1 cellular context compared by ENCODE assay signal in the genomic region with DNA sequence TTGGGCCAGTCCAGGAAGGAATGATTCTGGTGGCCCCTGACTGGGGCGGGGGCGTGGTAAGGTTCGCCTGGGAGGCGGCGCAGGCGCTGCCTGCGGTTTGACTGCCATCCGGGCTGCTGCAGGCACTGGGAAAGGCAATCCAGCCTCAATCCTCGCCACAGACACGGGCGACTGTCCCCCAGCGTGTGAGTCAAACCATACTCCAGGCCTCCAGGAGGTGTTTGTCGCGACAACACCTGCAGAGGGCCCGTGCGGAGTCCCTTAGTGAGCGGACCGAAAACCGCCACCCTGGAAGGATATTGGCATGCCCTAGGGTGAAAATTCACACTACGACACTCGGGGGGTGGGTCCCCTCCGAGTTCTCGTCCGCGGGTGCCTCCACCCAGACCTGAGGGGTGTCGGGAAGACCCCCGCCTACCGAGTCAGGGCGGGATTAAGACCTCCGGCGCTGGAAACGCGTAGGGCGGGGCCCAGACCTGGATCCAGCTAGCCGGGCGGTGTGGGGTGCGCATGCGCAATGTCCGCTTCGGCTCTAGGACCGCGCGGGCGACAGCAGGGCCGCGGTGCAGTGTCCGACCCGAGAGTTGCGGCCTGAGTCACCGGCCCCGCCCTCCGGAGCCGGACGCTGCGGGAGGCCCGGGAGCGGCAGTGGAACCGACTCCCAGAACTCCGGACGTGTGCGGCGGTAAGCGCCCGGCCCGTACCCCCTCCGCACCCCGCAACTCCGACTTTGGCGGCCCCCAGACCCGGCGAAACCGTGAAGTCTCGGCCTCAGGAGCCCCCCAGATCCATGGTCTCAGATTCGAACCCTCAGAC.
TF ChIP-seq lines count a peak whose summit lies in the region.

A gene (plus strand): TSS at position 594 of the 816 bp plus-strand sequence. CDS start 946 bp downstream, outside the sequence.

TF ChIP-seq in HEK293, 187 proteins besides CTCF, POLR2A, EP300 and RAD21 (continued from another document and continues in another):
- TF ChIP-seq, protein P1, sequence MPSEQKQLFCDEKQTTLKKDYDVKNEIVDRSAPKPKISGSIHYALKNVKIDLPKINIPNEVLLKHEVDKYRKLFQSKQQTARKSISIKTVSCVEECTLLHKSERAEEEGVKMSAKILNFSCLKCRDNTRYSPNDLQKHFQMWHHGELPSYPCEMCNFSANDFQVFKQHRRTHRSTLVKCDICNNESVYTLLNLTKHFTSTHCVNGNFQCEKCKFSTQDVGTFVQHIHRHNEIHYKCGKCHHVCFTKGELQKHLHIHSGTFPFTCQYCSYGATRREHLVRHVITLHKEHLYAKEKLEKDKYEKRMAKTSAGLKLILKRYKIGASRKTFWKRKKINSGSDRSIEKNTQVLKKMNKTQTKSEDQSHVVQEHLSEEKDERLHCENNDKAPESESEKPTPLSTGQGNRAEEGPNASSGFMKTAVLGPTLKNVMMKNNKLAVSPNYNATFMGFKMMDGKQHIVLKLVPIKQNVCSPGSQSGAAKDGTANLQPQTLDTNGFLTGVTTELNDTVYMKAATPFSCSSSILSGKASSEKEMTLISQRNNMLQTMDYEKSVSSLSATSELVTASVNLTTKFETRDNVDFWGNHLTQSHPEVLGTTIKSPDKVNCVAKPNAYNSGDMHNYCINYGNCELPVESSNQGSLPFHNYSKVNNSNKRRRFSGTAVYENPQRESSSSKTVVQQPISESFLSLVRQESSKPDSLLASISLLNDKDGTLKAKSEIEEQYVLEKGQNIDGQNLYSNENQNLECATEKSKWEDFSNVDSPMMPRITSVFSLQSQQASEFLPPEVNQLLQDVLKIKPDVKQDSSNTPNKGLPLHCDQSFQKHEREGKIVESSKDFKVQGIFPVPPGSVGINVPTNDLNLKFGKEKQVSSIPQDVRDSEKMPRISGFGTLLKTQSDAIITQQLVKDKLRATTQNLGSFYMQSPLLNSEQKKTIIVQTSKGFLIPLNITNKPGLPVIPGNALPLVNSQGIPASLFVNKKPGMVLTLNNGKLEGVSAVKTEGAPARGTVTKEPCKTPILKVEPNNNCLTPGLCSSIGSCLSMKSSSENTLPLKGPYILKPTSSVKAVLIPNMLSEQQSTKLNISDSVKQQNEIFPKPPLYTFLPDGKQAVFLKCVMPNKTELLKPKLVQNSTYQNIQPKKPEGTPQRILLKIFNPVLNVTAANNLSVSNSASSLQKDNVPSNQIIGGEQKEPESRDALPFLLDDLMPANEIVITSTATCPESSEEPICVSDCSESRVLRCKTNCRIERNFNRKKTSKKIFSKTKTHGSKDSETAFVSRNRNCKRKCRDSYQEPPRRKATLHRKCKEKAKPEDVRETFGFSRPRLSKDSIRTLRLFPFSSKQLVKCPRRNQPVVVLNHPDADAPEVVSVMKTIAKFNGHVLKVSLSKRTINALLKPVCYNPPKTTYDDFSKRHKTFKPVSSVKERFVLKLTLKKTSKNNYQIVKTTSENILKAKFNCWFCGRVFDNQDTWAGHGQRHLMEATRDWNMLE (tag by site-specific recombination; conservative IDR thresholded peaks at IDR 0.05; ENCODE audit: low read depth) = peak; percentile 15
- no peak for TF ChIP-seq ZNF202 (tag by site-specific recombination; IDR thresholded peaks at IDR 0.05; ENCODE audit: borderline replicate concordance)
- TF ChIP-seq ZNF658 (tag by site-specific recombination; IDR thresholded peaks at IDR 0.05) = no peak
- TF ChIP-seq, protein P2, sequence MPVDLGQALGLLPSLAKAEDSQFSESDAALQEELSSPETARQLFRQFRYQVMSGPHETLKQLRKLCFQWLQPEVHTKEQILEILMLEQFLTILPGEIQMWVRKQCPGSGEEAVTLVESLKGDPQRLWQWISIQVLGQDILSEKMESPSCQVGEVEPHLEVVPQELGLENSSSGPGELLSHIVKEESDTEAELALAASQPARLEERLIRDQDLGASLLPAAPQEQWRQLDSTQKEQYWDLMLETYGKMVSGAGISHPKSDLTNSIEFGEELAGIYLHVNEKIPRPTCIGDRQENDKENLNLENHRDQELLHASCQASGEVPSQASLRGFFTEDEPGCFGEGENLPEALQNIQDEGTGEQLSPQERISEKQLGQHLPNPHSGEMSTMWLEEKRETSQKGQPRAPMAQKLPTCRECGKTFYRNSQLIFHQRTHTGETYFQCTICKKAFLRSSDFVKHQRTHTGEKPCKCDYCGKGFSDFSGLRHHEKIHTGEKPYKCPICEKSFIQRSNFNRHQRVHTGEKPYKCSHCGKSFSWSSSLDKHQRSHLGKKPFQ (tag by site-specific recombination; IDR thresholded peaks at IDR 0.05) = peak; percentile 87
- peak; percentile 99 for TF ChIP-seq ZNF548 (tag by site-specific recombination; IDR thresholded peaks at IDR 0.05)
- peak; percentile 96 for TF ChIP-seq ZSCAN30 (tag by site-specific recombination; IDR thresholded peaks at IDR 0.05)
- peak; percentile 99 for TF ChIP-seq GLIS1 (tag by site-specific recombination; IDR thresholded peaks at IDR 0.05)
- TF ChIP-seq, protein P3, sequence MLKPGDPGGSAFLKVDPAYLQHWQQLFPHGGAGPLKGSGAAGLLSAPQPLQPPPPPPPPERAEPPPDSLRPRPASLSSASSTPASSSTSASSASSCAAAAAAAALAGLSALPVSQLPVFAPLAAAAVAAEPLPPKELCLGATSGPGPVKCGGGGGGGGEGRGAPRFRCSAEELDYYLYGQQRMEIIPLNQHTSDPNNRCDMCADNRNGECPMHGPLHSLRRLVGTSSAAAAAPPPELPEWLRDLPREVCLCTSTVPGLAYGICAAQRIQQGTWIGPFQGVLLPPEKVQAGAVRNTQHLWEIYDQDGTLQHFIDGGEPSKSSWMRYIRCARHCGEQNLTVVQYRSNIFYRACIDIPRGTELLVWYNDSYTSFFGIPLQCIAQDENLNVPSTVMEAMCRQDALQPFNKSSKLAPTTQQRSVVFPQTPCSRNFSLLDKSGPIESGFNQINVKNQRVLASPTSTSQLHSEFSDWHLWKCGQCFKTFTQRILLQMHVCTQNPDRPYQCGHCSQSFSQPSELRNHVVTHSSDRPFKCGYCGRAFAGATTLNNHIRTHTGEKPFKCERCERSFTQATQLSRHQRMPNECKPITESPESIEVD (tag by site-specific recombination; IDR thresholded peaks at IDR 0.05) = no peak; the same call in 1 of the 2 replicates
- TF ChIP-seq, protein P4, sequence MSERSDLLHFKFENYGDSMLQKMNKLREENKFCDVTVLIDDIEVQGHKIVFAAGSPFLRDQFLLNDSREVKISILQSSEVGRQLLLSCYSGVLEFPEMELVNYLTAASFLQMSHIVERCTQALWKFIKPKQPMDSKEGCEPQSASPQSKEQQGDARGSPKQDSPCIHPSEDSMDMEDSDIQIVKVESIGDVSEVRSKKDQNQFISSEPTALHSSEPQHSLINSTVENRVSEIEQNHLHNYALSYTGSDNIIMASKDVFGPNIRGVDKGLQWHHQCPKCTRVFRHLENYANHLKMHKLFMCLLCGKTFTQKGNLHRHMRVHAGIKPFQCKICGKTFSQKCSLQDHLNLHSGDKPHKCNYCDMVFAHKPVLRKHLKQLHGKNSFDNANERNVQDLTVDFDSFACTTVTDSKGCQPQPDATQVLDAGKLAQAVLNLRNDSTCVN (tag by site-specific recombination; optimal IDR thresholded peaks at IDR 0.05) = peak; percentile 90
- TF ChIP-seq ZNF416 (tag by site-specific recombination; IDR thresholded peaks at IDR 0.05) = no peak
- TF ChIP-seq ZNF529 (tag by site-specific recombination; IDR thresholded peaks at IDR 0.05; ENCODE audit: insufficient replicate concordance) = no peak
- TF ChIP-seq ZNF404 (tag by site-specific recombination; IDR thresholded peaks at IDR 0.05) = no peak
- TF ChIP-seq ZFP37 (tag by site-specific recombination; IDR thresholded peaks at IDR 0.05) = peak; percentile 86
- TF ChIP-seq RBAK (tag by site-specific recombination; IDR thresholded peaks at IDR 0.05) = peak; percentile 34; the same call in 1 of the 2 replicates
- TF ChIP-seq SP7 (tag by site-specific recombination; IDR thresholded peaks at IDR 0.05) = peak; percentile 97
- TF ChIP-seq ZNF335 (tag by site-specific recombination; conservative IDR thresholded peaks at IDR 0.05) = peak; percentile 100
- TF ChIP-seq YY2 (tag by site-specific recombination; IDR thresholded peaks at IDR 0.05) = 0 out of 2 replicates have a peak, but pooled peaks have one; percentile 42
- TF ChIP-seq, protein P5, sequence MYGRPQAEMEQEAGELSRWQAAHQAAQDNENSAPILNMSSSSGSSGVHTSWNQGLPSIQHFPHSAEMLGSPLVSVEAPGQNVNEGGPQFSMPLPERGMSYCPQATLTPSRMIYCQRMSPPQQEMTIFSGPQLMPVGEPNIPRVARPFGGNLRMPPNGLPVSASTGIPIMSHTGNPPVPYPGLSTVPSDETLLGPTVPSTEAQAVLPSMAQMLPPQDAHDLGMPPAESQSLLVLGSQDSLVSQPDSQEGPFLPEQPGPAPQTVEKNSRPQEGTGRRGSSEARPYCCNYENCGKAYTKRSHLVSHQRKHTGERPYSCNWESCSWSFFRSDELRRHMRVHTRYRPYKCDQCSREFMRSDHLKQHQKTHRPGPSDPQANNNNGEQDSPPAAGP (tag by site-specific recombination; IDR thresholded peaks at IDR 0.05) = peak; percentile 98
- peak; percentile 95 for TF ChIP-seq KLF10 (tag by site-specific recombination; IDR thresholded peaks at IDR 0.05)
- TF ChIP-seq, protein P6, sequence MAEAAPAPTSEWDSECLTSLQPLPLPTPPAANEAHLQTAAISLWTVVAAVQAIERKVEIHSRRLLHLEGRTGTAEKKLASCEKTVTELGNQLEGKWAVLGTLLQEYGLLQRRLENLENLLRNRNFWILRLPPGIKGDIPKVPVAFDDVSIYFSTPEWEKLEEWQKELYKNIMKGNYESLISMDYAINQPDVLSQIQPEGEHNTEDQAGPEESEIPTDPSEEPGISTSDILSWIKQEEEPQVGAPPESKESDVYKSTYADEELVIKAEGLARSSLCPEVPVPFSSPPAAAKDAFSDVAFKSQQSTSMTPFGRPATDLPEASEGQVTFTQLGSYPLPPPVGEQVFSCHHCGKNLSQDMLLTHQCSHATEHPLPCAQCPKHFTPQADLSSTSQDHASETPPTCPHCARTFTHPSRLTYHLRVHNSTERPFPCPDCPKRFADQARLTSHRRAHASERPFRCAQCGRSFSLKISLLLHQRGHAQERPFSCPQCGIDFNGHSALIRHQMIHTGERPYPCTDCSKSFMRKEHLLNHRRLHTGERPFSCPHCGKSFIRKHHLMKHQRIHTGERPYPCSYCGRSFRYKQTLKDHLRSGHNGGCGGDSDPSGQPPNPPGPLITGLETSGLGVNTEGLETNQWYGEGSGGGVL (tag by site-specific recombination; IDR thresholded peaks at IDR 0.05) = peak; percentile 62
- TF ChIP-seq, protein P7, sequence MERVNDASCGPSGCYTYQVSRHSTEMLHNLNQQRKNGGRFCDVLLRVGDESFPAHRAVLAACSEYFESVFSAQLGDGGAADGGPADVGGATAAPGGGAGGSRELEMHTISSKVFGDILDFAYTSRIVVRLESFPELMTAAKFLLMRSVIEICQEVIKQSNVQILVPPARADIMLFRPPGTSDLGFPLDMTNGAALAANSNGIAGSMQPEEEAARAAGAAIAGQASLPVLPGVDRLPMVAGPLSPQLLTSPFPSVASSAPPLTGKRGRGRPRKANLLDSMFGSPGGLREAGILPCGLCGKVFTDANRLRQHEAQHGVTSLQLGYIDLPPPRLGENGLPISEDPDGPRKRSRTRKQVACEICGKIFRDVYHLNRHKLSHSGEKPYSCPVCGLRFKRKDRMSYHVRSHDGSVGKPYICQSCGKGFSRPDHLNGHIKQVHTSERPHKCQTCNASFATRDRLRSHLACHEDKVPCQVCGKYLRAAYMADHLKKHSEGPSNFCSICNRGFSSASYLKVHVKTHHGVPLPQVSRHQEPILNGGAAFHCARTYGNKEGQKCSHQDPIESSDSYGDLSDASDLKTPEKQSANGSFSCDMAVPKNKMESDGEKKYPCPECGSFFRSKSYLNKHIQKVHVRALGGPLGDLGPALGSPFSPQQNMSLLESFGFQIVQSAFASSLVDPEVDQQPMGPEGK (tag by site-specific recombination; IDR thresholded peaks at IDR 0.05) = peak; percentile 99
- TF ChIP-seq, protein P8, sequence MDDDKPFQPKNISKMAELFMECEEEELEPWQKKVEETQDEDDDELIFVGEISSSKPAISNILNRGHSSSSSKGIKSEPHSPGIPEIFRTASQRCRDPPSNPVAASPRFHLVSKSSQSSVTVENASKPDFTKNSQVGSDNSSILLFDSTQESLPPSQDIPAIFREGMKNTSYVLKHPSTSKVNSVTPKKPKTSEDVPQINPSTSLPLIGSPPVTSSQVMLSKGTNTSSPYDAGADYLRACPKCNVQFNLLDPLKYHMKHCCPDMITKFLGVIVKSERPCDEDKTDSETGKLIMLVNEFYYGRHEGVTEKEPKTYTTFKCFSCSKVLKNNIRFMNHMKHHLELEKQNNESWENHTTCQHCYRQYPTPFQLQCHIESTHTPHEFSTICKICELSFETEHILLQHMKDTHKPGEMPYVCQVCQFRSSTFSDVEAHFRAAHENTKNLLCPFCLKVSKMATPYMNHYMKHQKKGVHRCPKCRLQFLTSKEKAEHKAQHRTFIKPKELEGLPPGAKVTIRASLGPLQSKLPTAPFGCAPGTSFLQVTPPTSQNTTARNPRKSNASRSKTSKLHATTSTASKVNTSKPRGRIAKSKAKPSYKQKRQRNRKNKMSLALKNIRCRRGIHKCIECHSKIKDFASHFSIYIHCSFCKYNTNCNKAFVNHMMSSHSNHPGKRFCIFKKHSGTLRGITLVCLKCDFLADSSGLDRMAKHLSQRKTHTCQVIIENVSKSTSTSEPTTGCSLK (tag by site-specific recombination; IDR thresholded peaks at IDR 0.05) = no peak
- TF ChIP-seq, protein P9, sequence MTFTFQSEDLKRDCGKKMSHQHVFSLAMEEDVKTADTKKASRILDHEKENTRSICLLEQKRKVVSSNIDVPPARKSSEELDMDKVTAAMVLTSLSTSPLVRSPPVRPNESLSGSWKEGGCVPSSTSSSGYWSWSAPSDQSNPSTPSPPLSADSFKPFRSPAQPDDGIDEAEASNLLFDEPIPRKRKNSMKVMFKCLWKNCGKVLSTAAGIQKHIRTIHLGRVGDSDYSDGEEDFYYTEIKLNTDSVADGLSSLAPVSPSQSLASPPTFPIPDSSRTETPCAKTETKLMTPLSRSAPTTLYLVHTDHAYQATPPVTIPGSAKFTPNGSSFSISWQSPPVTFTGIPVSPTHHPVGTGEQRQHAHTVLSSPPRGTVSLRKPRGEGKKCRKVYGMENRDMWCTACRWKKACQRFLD (tag by site-specific recombination; IDR thresholded peaks at IDR 0.05) = no peak
- TF ChIP-seq, protein P10, sequence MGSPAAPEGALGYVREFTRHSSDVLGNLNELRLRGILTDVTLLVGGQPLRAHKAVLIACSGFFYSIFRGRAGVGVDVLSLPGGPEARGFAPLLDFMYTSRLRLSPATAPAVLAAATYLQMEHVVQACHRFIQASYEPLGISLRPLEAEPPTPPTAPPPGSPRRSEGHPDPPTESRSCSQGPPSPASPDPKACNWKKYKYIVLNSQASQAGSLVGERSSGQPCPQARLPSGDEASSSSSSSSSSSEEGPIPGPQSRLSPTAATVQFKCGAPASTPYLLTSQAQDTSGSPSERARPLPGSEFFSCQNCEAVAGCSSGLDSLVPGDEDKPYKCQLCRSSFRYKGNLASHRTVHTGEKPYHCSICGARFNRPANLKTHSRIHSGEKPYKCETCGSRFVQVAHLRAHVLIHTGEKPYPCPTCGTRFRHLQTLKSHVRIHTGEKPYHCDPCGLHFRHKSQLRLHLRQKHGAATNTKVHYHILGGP (tag by site-specific recombination; IDR thresholded peaks at IDR 0.05) = no peak
- TF ChIP-seq, protein P11, sequence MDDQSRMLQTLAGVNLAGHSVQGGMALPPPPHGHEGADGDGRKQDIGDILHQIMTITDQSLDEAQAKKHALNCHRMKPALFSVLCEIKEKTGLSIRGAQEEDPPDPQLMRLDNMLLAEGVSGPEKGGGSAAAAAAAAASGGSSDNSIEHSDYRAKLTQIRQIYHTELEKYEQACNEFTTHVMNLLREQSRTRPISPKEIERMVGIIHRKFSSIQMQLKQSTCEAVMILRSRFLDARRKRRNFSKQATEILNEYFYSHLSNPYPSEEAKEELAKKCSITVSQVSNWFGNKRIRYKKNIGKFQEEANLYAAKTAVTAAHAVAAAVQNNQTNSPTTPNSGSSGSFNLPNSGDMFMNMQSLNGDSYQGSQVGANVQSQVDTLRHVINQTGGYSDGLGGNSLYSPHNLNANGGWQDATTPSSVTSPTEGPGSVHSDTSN (CRISPR knock-in tag; IDR thresholded peaks at IDR 0.05) = peak; percentile 88
- peak; percentile 99 for TF ChIP-seq ZEB2 (tag by site-specific recombination; IDR thresholded peaks at IDR 0.05)
